ENCODE assay signal across 1 cellular context in genomic region chr4:178856139-178856800, GRCh38.
TF ChIP-seq lines count a peak whose summit lies in the region.

No MANE protein-coding gene starts in this region.

TF ChIP-seq in H1, 55 proteins besides CTCF, POLR2A, EP300 and RAD21 (continued from another document):
- TF ChIP-seq CHD7 (IDR thresholded peaks at IDR 0.05; ENCODE audit: insufficient replicate concordance, low read length), result peak; percentile 99
